Comparison of ENCODE assay signal across 9 cellular contexts in genomic region chr1:110060034-110060661, GRCh38. TPM values are rescaled to one million over a fixed set of nuclear protein-coding genes. Genes with fewer than 3 reads are reported as not detected.
DNase-seq lines count a peak whose midpoint lies in the region; ATAC-seq and TF ChIP-seq lines count a peak whose summit lies in the region.
"Had no signal": no experiment of that assay in that cellular context is flagged by ENCODE, and none has a peak within 500 bp of the region (broad histone marks: within the 10 kb centered on the region; RNA-seq: fewer than 3 reads in every experiment).

No MANE protein-coding gene starts in this region.

- H3K27ac ChIP-seq in HEK293 (ENCODE audit: extremely low read depth, low read depth, low read length) = no peak overlapping the region

- no peak overlapping the region for H3K27ac Mint-ChIP-seq in immature natural killer cell

- no peak overlapping the region for H3K4me3 Mint-ChIP-seq in immature natural killer cell

- H3K9me3 Mint-ChIP-seq in immature natural killer cell = no peaks in the 10 kb centered on the region

- no peaks in the 10 kb centered on the region for H3K4me1 Mint-ChIP-seq in immature natural killer cell

- peaks cover 0 to 80% of the 10 kb centered on the region in 2 experiments; a peak in 2 of 3 replicates for H3K36me3 ChIP-seq in HEK293 (ENCODE audit: control insufficient read depth in 2 of 2, insufficient read depth in 1 of 2, low read length in 2 of 2)

- peak; percentile 71 for TF ChIP-seq CTCF in HEK293 (tag by site-specific recombination; IDR thresholded peaks at IDR 0.05)

- peaks cover 9 to 25% (median 18%) of the 10 kb centered on the region in 3 donors for H3K36me3 Mint-ChIP-seq in immature natural killer cell

- no peaks in the 10 kb centered on the region for H3K9me3 ChIP-seq in HEK293 (ENCODE audit: control insufficient read depth, insufficient read depth, low read depth, low read length)

- DNase-seq in Caki2 (ENCODE audit: low read depth) = peak; percentile 18
- DNase-seq in SK-N-DZ (ENCODE audit: low spot score) = peak; percentile 40
- peak; percentile 79 for DNase-seq in activated naive CD4-positive, alpha-beta T cell treated with Interleukin-2 at 50 U/mL for 16 hours
- DNase-seq in immature natural killer cell = peak; percentile 49 to 60 (median 57)
- peak; percentile 62 to 72 (median 71) for DNase-seq in stimulated activated CD4-positive, alpha-beta T cell treated with anti-CD3 and anti-CD28 coated beads, TNF-alpha, amount 100 ng/mL, for 48 hours (ENCODE audit: low read depth in 3 of 3)

- no peaks in the 10 kb centered on the region for H3K4me1 ChIP-seq in HEK293 (ENCODE audit: control insufficient read depth, insufficient read depth, low read length)

- peaks cover 0 to 3% (median 0%) of the 10 kb centered on the region in 3 donors for H3K27me3 Mint-ChIP-seq in immature natural killer cell (ENCODE audit: low read depth in 3 of 3)

- H3K4me3 ChIP-seq in HEK293 (ENCODE audit: low read depth, low read length) = no peak overlapping the region

- POLR2A ChIA-PET in HEK293 (lab: Yijun Ruan, JAX) = interaction anchor here (0.7 kb wide), 1 partner anchor 116 kb away, joined by 3 read pairs; no protein-coding TSS in a partner anchor

- CTCF ChIA-PET in HEK293 (lab: Yijun Ruan, JAX) = interaction anchor here (0.6 to 5.5 kb wide), 45 partner anchors 8 to 782 kb away, joined by 3 to 48 read pairs (median 4); partner anchors contain the start of genes ALX3 and STRIP1

- ATAC-seq in HG03469 (IDR thresholded peaks at IDR 0.05; ENCODE audit: unreplicated experiment) (no peak), HG02642 (IDR thresholded peaks at IDR 0.05; ENCODE audit: poor library complexity, unreplicated experiment) (no peak)

- in situ Hi-C loops in Caki2 (cut with HindIII; ENCODE audit: low pct_unique_long_range_greater_than_20kb, low sequenced_read_pairs) = no loop called here

TF ChIP-seq in HEK293, 187 proteins besides CTCF, POLR2A, EP300 and RAD21:
- TF ChIP-seq ZNF585B (tag by site-specific recombination; IDR thresholded peaks at IDR 0.05) (no peak), ZNF654 (tag by site-specific recombination; IDR thresholded peaks at IDR 0.05; ENCODE audit: low read depth) (0 out of 2 replicates have a peak, but pooled peaks have one; percentile 3), ZNF202 (tag by site-specific recombination; IDR thresholded peaks at IDR 0.05; ENCODE audit: borderline replicate concordance) (no peak)

RNA-seq across cellular contexts. Expression of gene ALX3, which starts 10.3 kb away (rescaled TPM):
- total RNA-seq in Caki2 (2014; rRNA removed; shearing (Covaris generic); ENCODE audit: low replicate concordance) = not detected in 2 replicates
- polyA plus RNA-seq in SK-N-DZ (2014; cell fraction: cytosol; rRNA removed) = 0.40 and 2.0 TPM in 2 replicates
- polyA plus RNA-seq in SK-N-DZ (2014; cell fraction: nucleus; rRNA removed) = 0.15 and 0.25 TPM in 2 replicates
- polyA plus RNA-seq in immature natural killer cell = not detected
- total RNA-seq: T-helper 2 cell treated with Interferon-gamma antibody and Interleukin-4, amounts not matched to agents 100 ng/mL and 5 ng/mL, for 36 hours had no signal

RNA-seq across cellular contexts. Expression of gene STRIP1, which starts 25.7 kb away (rescaled TPM):
- total RNA-seq in Caki2 (2014; rRNA removed; shearing (Covaris generic); ENCODE audit: low replicate concordance) = 11.9 and 16.5 TPM in 2 replicates
- 30.2 and 42.1 TPM in 2 replicates for polyA plus RNA-seq in SK-N-DZ (2014; cell fraction: cytosol; rRNA removed)
- polyA plus RNA-seq in SK-N-DZ (2014; cell fraction: nucleus; rRNA removed) = 125 and 160 TPM in 2 replicates
- polyA plus RNA-seq in immature natural killer cell = 10 to 100 TPM; 17.7 to 30.4 (median 19.6) TPM

RNA-seq across cellular contexts. Expression of gene UBL4B, which starts 52.1 kb away (rescaled TPM):
- not detected in 2 replicates for total RNA-seq in Caki2 (2014; rRNA removed; shearing (Covaris generic); ENCODE audit: low replicate concordance)
- 0.08 and 0.23 TPM in 2 replicates for polyA plus RNA-seq in SK-N-DZ (2014; cell fraction: cytosol; rRNA removed)
- 0.09 and 2.0 TPM in 2 replicates for polyA plus RNA-seq in SK-N-DZ (2014; cell fraction: nucleus; rRNA removed)
- polyA plus RNA-seq in immature natural killer cell = not detected
- total RNA-seq: T-helper 2 cell treated with Interferon-gamma antibody and Interleukin-4, amounts not matched to agents 100 ng/mL and 5 ng/mL, for 36 hours had no signal

Comparison
In these comparisons a context has a peak if more than half of its experiments do, and no peak if none do; other contexts are left out.
1. DNase-seq: peak in every context shown above with its lines; median percentile 79 in activated naive CD4-positive, alpha-beta T cell treated with Interleukin-2 at 50 U/mL for 16 hours; 71 in stimulated activated CD4-positive, alpha-beta T cell treated with anti-CD3 and anti-CD28 coated beads, TNF-alpha, amount 100 ng/mL, for 48 hours; 57 in immature natural killer cell; 40 in SK-N-DZ; 18 in Caki2.